ENCODE assay signal across 1 cellular context in the genomic region with DNA sequence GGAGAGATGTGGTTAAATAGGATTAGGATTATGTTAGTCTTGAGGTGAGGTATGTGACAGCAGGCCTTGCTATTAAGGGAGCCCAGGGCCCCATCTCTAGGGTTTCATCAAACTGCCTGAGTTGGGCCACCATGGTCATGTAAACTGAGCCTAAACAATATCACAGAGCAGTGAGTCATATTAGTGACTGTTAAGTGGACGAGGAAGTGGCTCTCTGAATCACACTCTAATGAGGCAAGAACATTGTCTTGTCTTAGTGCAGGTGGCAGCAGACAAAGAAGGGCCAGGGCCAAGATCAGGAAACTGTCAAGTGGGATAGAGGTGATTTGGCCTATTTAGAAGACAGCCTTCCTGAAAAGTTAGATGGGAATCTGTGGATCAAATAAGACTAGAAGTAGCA.
TF ChIP-seq lines count a peak whose summit lies in the region.

No MANE protein-coding gene starts in this region.

TF ChIP-seq in HepG2, 621 proteins besides CTCF, POLR2A, EP300 and RAD21:
- TF ChIP-seq RBFOX2 (IDR thresholded peaks at IDR 0.05; ENCODE audit: low read depth, low read length) (0 out of 2 replicates have a peak, but pooled peaks have one; percentile 15), GABPA (IDR thresholded peaks at IDR 0.05; ENCODE audit: low read depth, low read length) (no peak), GABPA (CRISPR knock-in tag; IDR thresholded peaks at IDR 0.05; ENCODE audit: low read depth) (no peak), ZFY (CRISPR knock-in tag; IDR thresholded peaks at IDR 0.05) (no peak), ZNF644 (CRISPR knock-in tag; IDR thresholded peaks at IDR 0.05; ENCODE audit: low read depth) (no peak), ZNF225 (CRISPR knock-in tag; IDR thresholded peaks at IDR 0.05) (no peak), SNAPC5 (CRISPR knock-in tag; IDR thresholded peaks at IDR 0.05; ENCODE audit: borderline replicate concordance) (no peak)
- TF ChIP-seq, protein P1, sequence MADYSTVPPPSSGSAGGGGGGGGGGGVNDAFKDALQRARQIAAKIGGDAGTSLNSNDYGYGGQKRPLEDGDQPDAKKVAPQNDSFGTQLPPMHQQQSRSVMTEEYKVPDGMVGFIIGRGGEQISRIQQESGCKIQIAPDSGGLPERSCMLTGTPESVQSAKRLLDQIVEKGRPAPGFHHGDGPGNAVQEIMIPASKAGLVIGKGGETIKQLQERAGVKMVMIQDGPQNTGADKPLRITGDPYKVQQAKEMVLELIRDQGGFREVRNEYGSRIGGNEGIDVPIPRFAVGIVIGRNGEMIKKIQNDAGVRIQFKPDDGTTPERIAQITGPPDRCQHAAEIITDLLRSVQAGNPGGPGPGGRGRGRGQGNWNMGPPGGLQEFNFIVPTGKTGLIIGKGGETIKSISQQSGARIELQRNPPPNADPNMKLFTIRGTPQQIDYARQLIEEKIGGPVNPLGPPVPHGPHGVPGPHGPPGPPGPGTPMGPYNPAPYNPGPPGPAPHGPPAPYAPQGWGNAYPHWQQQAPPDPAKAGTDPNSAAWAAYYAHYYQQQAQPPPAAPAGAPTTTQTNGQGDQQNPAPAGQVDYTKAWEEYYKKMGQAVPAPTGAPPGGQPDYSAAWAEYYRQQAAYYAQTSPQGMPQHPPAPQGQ (CRISPR knock-in tag; IDR thresholded peaks at IDR 0.05; ENCODE audit: borderline replicate concordance): no peak
